Comparison of ENCODE assay signal across 21 cellular contexts in the genomic region with DNA sequence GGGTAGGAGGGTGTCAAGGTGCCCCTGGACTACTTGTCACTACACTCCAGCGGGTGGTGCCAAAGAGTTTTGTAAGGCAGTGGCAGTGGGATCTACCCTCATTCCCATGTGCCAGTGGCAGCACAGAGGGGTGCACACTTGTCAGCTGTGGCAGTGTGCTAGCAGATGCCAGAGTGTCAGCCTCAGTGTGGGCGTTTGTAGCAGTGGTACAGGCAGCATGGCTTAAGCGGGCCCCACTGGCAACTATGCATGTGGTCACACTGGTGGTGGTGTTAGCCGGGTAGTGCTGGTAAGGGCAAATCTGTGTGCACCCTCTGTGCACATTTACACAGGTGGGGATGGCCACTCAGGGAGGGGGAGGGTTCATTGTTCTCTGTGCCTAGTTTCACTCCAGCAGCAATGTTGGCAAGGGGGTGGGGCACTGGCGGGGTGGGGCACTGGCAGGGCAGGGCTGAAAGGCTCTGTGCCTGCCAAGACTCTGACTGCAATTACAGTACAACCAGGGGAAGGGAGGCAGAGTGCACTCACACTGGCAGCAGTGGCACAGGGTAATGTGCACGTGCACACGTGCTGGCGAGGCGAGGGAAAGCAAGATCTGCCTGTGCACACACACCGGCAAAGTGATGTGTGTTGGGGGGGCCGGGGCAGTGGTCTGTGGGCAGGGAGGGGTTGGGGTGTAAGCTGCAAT. TPM values are rescaled to one million over a fixed set of nuclear protein-coding genes. Genes with fewer than 3 reads are reported as not detected.
DNase-seq lines count a peak whose midpoint lies in the region; ATAC-seq, FAIRE-seq and TF ChIP-seq lines count a peak whose summit lies in the region.
"Had no signal": no experiment of that assay in that cellular context is flagged by ENCODE, and none has a peak within 500 bp of the region (broad histone marks: within the 10 kb centered on the region; RNA-seq: fewer than 3 reads in every experiment).

No MANE protein-coding gene starts in this region.

- DNase-seq in right lobe of liver: no peak
- DNase-seq in HepG2 (ENCODE audit: low spot score): no peak
- DNase-seq in epithelial cell of proximal tubule (ENCODE audit: low read depth): no peak
- DNase-seq in lung (ENCODE audit: low spot score): peak; percentile 40
- DNase-seq in MM.1S: no peak
- DNase-seq in activated CD4-positive, alpha-beta T cell treated with anti-CD3 and anti-CD28 coated beads, Interleukin-2, amount 50 U/mL, for 1 hour: no peak
- DNase-seq: activated CD4-positive, CD25-positive, alpha-beta regulatory T cell treated with anti-CD3 and anti-CD28 coated beads, Interleukin-2, amount 50 U/mL, for 72 hours; activated CD8-positive, alpha-beta memory T cell treated with anti-CD3 and anti-CD28 coated beads for 24 hours; activated naive CD4-positive, alpha-beta T cell; activated T-cell treated with anti-CD3 and anti-CD28 coated beads, Interleukin-2, amount 50 U/mL, for 4 hours; Calu3; head of caudate nucleus; NCI-H2107; NCI-H510A treated with DMSO at 0.1 percent for 48 hours; stimulated activated CD4-positive, alpha-beta T cell treated with anti-CD3 and anti-CD28 coated beads, Interleukin-4, amount 100 ng/mL, for 4 hours; SW 1271; trophoblast cell had no signal

- TF ChIP-seq POLR2A in right lobe of liver (IDR thresholded peaks at IDR 0.05) (no peak), HepG2 (IDR thresholded peaks at IDR 0.05; ENCODE audit: insufficient read depth in 1 of 2, low read depth in 2 of 2, low read length in 2 of 2) (no peak)

- TF ChIP-seq EP300 in HepG2 (IDR thresholded peaks at IDR 0.05; ENCODE audit: low read depth in 2 of 2, low read length in 2 of 2) (no peak), HepG2 (CRISPR knock-in tag; IDR thresholded peaks at IDR 0.05; ENCODE audit: borderline replicate concordance) (no peak)

- H3F3A ChIP-seq in MM.1S (ENCODE audit: insufficient read depth, low read length): no peaks in the 10 kb centered on the region

- H4K20me1 ChIP-seq in HepG2 (ENCODE audit: insufficient read depth, low read length): no peaks in the 10 kb centered on the region
- no peaks in the 10 kb centered on the region for H4K20me1 ChIP-seq in MM.1S (ENCODE audit: insufficient read depth, low read length)

- ATAC-seq in right lobe of liver: peak in 3 of 4 donors; percentile 33 to 67 (median 40)
- ATAC-seq in HepG2: no peak
- ATAC-seq in lung (ENCODE audit: insufficient read depth, low FRiP score): no peak
- ATAC-seq in HG02970 (IDR thresholded peaks at IDR 0.05; ENCODE audit: low FRiP score, unreplicated experiment): no peak
- ATAC-seq in GM21423 (IDR thresholded peaks at IDR 0.05; ENCODE audit: unreplicated experiment): no peak
- ATAC-seq: activated T-cell treated with anti-CD3 and anti-CD28 coated beads, Interleukin-2, amount 50 U/mL, for 4 hours had no signal

- WGBS in right lobe of liver (ENCODE audit: insufficient coverage, low coverage, low lambda C conversion rate, missing lambda C conversion rate): 83% methylated on average over 4 of the region's 11 CpGs
- 93% methylated on average over 8 of the region's 11 CpGs for WGBS in HepG2 (ENCODE audit: low lambda C conversion rate)
- WGBS in lung, 2 donors: 83 to 96% methylated on average over 11 of the region's 11 CpGs

- H2AFZ ChIP-seq in HepG2 (ENCODE audit: low read length): no peak overlapping the region
- H2AFZ ChIP-seq in MM.1S (ENCODE audit: low read length): no peak overlapping the region

- H3K27me3 ChIP-seq in right lobe of liver (no peaks in the 10 kb centered on the region), HepG2 (ENCODE audit: control insufficient read depth in 1 of 2, insufficient read depth in 2 of 2, low read length in 2 of 2) (no peaks in the 10 kb centered on the region), lung (ENCODE audit: control insufficient read depth, insufficient read depth) (no peaks in the 10 kb centered on the region), MM.1S (replicated peaks; ENCODE audit: insufficient read depth, low read length) (no peaks in the 10 kb centered on the region)
- H3K27me3 ChIP-seq: BLaER1 treated with 17β-estradiol and CSF1 and Interleukin-3, amounts not matched to agents 10 nM and 100 nM had no signal

- H3K4me1 ChIP-seq in right lobe of liver: no peaks in the 10 kb centered on the region
- H3K4me1 ChIP-seq in HepG2 (ENCODE audit: insufficient read depth, low read length): no peaks in the 10 kb centered on the region
- H3K4me1 ChIP-seq in lung (ENCODE audit: control insufficient read depth in 2 of 2, insufficient read depth in 2 of 2, low read length in 2 of 2): peaks cover 3 to 7% of the 10 kb centered on the region in 2 donors
- no peaks in the 10 kb centered on the region for H3K4me1 ChIP-seq in MM.1S (ENCODE audit: low read length)
- H3K4me1 ChIP-seq: BLaER1 treated with 17β-estradiol and CSF1 and Interleukin-3, amounts not matched to agents 10 nM and 100 nM had no signal

- TF ChIP-seq RAD21 in HepG2 (CRISPR knock-in tag; IDR thresholded peaks at IDR 0.05): no peak

- FAIRE-seq in HepG2 (lab: Jason Lieb, UNC): no peak
- FAIRE-seq: GM12892 had no signal

- H3K4me2 ChIP-seq in HepG2 (ENCODE audit: low read depth, low read length) (no peak overlapping the region), MM.1S (ENCODE audit: low read depth, low read length) (no peak overlapping the region)
- H3K4me2 ChIP-seq: BLaER1 treated with 17β-estradiol and CSF1 and Interleukin-3, amounts not matched to agents 10 nM and 100 nM had no signal

- H3K79me2 ChIP-seq in HepG2 (ENCODE audit: insufficient read depth, low read length) (no peaks in the 10 kb centered on the region), MM.1S (ENCODE audit: low read length) (no peaks in the 10 kb centered on the region)

- BruUV-seq in HepG2 (replicated peaks; lab: Mats Ljungman, UMichigan): no TSS peak

- no peak overlapping the region for H3K27ac ChIP-seq in right lobe of liver
- H3K27ac ChIP-seq in HepG2 (ENCODE audit: extremely low read length, insufficient read depth, low read length): no peak overlapping the region
- H3K27ac ChIP-seq in lung (ENCODE audit: low read depth in 1 of 2, low read length in 1 of 2): peak overlapping the region in 1 of 2 donors; percentile 13
- H3K27ac ChIP-seq in MM.1S (ENCODE audit: low read length): no peak overlapping the region
- H3K27ac ChIP-seq: BLaER1 treated with 17β-estradiol and CSF1 and Interleukin-3, amounts not matched to agents 10 nM and 100 nM had no signal

- no peaks in the 10 kb centered on the region for H3K9me3 ChIP-seq in right lobe of liver
- no peaks in the 10 kb centered on the region for H3K9me3 ChIP-seq in HepG2 (ENCODE audit: low read length)
- H3K9me3 ChIP-seq in lung (ENCODE audit: control insufficient read depth in 2 of 2, insufficient read depth in 1 of 2, low read length in 1 of 2): no peaks in the 10 kb centered on the region
- H3K9me3 ChIP-seq in MM.1S (replicated peaks; ENCODE audit: insufficient read depth, low read length): no peaks in the 10 kb centered on the region

- TF ChIP-seq CTCF in right lobe of liver (IDR thresholded peaks at IDR 0.05) (no peak), HepG2 (CRISPR knock-in tag; IDR thresholded peaks at IDR 0.05) (no peak), epithelial cell of proximal tubule (conservative IDR thresholded peaks at IDR 0.05; ENCODE audit: low read depth, low read length) (peak; percentile 26), lung (IDR thresholded peaks at IDR 0.05; ENCODE audit: control extremely low read depth, extremely low read depth) (no peak), MM.1S (IDR thresholded peaks at IDR 0.05; ENCODE audit: low read length) (no peak)

- no peaks in the 10 kb centered on the region for H3K9me2 ChIP-seq in MM.1S (replicated peaks; ENCODE audit: insufficient read depth, low read length)

- no peak overlapping the region for H3K9ac ChIP-seq in HepG2 (ENCODE audit: insufficient read depth, low read depth, low read length)
- no peak overlapping the region for H3K9ac ChIP-seq in MM.1S (ENCODE audit: low read length)
- H3K9ac ChIP-seq: BLaER1 treated with 17β-estradiol and CSF1 and Interleukin-3, amounts not matched to agents 10 nM and 100 nM had no signal

- H3K4me3 ChIP-seq in right lobe of liver (no peak overlapping the region), HepG2 (replicated peaks in 1 of 3; ENCODE audit: insufficient read depth in 1 of 3, low read depth in 2 of 3, low read length in 3 of 3) (no peak overlapping the region), epithelial cell of proximal tubule (ENCODE audit: low read depth, low read length) (no peak overlapping the region), lung (no peak overlapping the region), MM.1S (ENCODE audit: low read length) (no peak overlapping the region)
- H3K4me3 ChIP-seq: BLaER1 treated with 17β-estradiol and CSF1 and Interleukin-3, amounts not matched to agents 10 nM and 100 nM had no signal

- intact Hi-C loops in right lobe of liver (cut with DNase I): no loop called here
- intact Hi-C loops in HepG2 (cut with micrococcal nuclease; ENCODE audit: unreplicated experiment): no loop called here

- H3K36me3 ChIP-seq in right lobe of liver (no peaks in the 10 kb centered on the region), HepG2 (replicated peaks in 1 of 2; ENCODE audit: control insufficient read depth in 1 of 2, insufficient read depth in 2 of 2, low read length in 2 of 2) (no peaks in the 10 kb centered on the region), lung (ENCODE audit: control insufficient read depth in 2 of 2, insufficient read depth in 2 of 2, low read length in 2 of 2) (peaks cover 0 to 4% of the 10 kb centered on the region in 2 donors), MM.1S (replicated peaks; ENCODE audit: insufficient read depth, low read length) (no peaks in the 10 kb centered on the region)

- CTCF ChIA-PET in HepG2 (lab: Yijun Ruan, JAX; ENCODE audit: low intra/inter-chr PET ratio, low total read pairs): no interaction called here

- in situ Hi-C loops in HepG2 (cut with HindIII; ENCODE audit: extremely low pct_ligation_motif_present, low pct_unique_long_range_greater_than_20kb): no loop called here

- POLR2A ChIA-PET in HepG2 (lab: Yijun Ruan, JAX): no interaction called here

RNA-seq across cellular contexts. Expression of a gene that starts 31.8 kb away (rescaled TPM):
- 10 to 100 TPM in 2 of 6 experiments, 1 to 10 TPM in 4; 5.6 to 10.4 (median 8.5) TPM for total RNA-seq in right lobe of liver
- total RNA-seq in HepG2 (2016; rRNA removed; fragmentation: Illumina TruSeq; extraction: Trizol): 12.9 and 15.3 TPM in 2 replicates
- total RNA-seq in HepG2 (2016; cell fraction: cytosol; rRNA removed; fragmentation: Illumina TruSeq; extraction: Trizol; ENCODE audit: low read depth): 23.4 and 25.1 TPM in 2 replicates
- total RNA-seq in HepG2 (2016; cell fraction: insoluble cytoplasmic fraction; rRNA removed; fragmentation: Illumina TruSeq; extraction: Trizol): 12.3 and 13.5 TPM in 2 replicates
- 13.0 and 19.2 TPM in 2 replicates for total RNA-seq in HepG2 (2016; cell fraction: membrane; rRNA removed; fragmentation: Illumina TruSeq; extraction: Trizol)
- total RNA-seq in HepG2 (2016; cell fraction: nucleus; rRNA removed; fragmentation: Illumina TruSeq; extraction: Trizol): 22.0 and 25.2 TPM in 2 replicates
- 4.8 and 5.8 TPM in 2 replicates for polyA plus RNA-seq in HepG2 (2011; rRNA removed)
- 2.2 and 3.1 TPM in 2 replicates for polyA plus RNA-seq in HepG2 (2011; cell fraction: cytosol; rRNA removed)
- 9.4 and 11.5 TPM in 2 replicates for polyA plus RNA-seq in HepG2 (2011; cell fraction: nucleus; rRNA removed)
- polyA plus RNA-seq in HepG2 (2012): 4.1 and 4.7 TPM in 2 replicates
- 0.09 and 0.14 TPM in 2 replicates for polyA plus RNA-seq in HepG2 (2016; cell fraction: cytosol; fragmentation: Illumina TruSeq; extraction: Trizol; ENCODE audit: low read depth)
- 3.3 and 4.5 TPM in 2 replicates for polyA plus RNA-seq in HepG2 (2016; cell fraction: insoluble cytoplasmic fraction; fragmentation: Illumina TruSeq; extraction: Trizol; ENCODE audit: low read depth)
- 0.35 and 0.40 TPM in 2 replicates for polyA plus RNA-seq in HepG2 (2016; cell fraction: membrane; fragmentation: Illumina TruSeq; extraction: Trizol; ENCODE audit: low read depth)
- polyA plus RNA-seq in HepG2 (2016; cell fraction: nucleus; fragmentation: Illumina TruSeq; extraction: Trizol; ENCODE audit: insufficient read depth, low read depth): 7.8 and 8.8 TPM in 2 replicates
- 31.5 and 58.0 TPM in 2 replicates for polyA minus RNA-seq in HepG2 (2011; rRNA and poly(A)+ RNA removed; ENCODE audit: low replicate concordance)
- polyA minus RNA-seq in HepG2 (2011; cell fraction: cytosol; rRNA and poly(A)+ RNA removed): 14.8 TPM in 2 replicates
- polyA minus RNA-seq in HepG2 (2011; cell fraction: nucleus; rRNA and poly(A)+ RNA removed): 75.4 and 78.3 TPM in 2 replicates
- total RNA-seq in epithelial cell of proximal tubule: 8.8 and 18.1 TPM in 2 replicates
- total RNA-seq in lung: 100 to 1,000 TPM in 1 of 2 donors, 10 to 100 TPM in 1; 61.3 to 173 TPM
- 1 to 10 TPM; 4.5 to 7.5 TPM for polyA plus RNA-seq in lung

RNA-seq across cellular contexts. Expression of a gene that starts 32.0 kb away (rescaled TPM):
- total RNA-seq in right lobe of liver (1 to 10 TPM in 3 of 6 experiments, under 1 TPM in 3; 0.61 to 2.6 (median 1.0) TPM), HepG2 (2016; rRNA removed; fragmentation: Illumina TruSeq; extraction: Trizol) (2.7 and 4.2 TPM in 2 replicates), epithelial cell of proximal tubule (1.2 and 1.6 TPM in 2 replicates), lung (1 to 10 TPM; 3.5 TPM)
- total RNA-seq in HepG2 (2016; cell fraction: cytosol; rRNA removed; fragmentation: Illumina TruSeq; extraction: Trizol; ENCODE audit: low read depth): 1.7 and 2.0 TPM in 2 replicates
- total RNA-seq in HepG2 (2016; cell fraction: insoluble cytoplasmic fraction; rRNA removed; fragmentation: Illumina TruSeq; extraction: Trizol): 2.9 and 3.6 TPM in 2 replicates
- 3.1 and 4.7 TPM in 2 replicates for total RNA-seq in HepG2 (2016; cell fraction: membrane; rRNA removed; fragmentation: Illumina TruSeq; extraction: Trizol)
- 1.5 and 1.9 TPM in 2 replicates for total RNA-seq in HepG2 (2016; cell fraction: nucleus; rRNA removed; fragmentation: Illumina TruSeq; extraction: Trizol)
- polyA plus RNA-seq in HepG2 (2011; rRNA removed) (2.8 and 3.0 TPM in 2 replicates), lung (1 to 10 TPM; 1.5 to 1.7 TPM)
- polyA plus RNA-seq in HepG2 (2011; cell fraction: cytosol; rRNA removed): 0.67 and 1.2 TPM in 2 replicates
- 0.55 and 0.76 TPM in 2 replicates for polyA plus RNA-seq in HepG2 (2011; cell fraction: nucleus; rRNA removed)
- 1.3 and 1.6 TPM in 2 replicates for polyA plus RNA-seq in HepG2 (2012)
- polyA plus RNA-seq in HepG2 (2016; cell fraction: cytosol; fragmentation: Illumina TruSeq; extraction: Trizol; ENCODE audit: low read depth): 0.55 and 0.58 TPM in 2 replicates
- polyA plus RNA-seq in HepG2 (2016; cell fraction: insoluble cytoplasmic fraction; fragmentation: Illumina TruSeq; extraction: Trizol; ENCODE audit: low read depth): 3.7 and 4.8 TPM in 2 replicates
- polyA plus RNA-seq in HepG2 (2016; cell fraction: membrane; fragmentation: Illumina TruSeq; extraction: Trizol; ENCODE audit: low read depth): 0.64 and 1.0 TPM in 2 replicates
- polyA plus RNA-seq in HepG2 (2016; cell fraction: nucleus; fragmentation: Illumina TruSeq; extraction: Trizol; ENCODE audit: insufficient read depth, low read depth): 1.7 and 2.0 TPM in 2 replicates
- polyA minus RNA-seq in HepG2 (2011; rRNA and poly(A)+ RNA removed; ENCODE audit: low replicate concordance): 8.9 and 17.1 TPM in 2 replicates
- 2.3 and 2.9 TPM in 2 replicates for polyA minus RNA-seq in HepG2 (2011; cell fraction: cytosol; rRNA and poly(A)+ RNA removed)
- 0.90 and 1.7 TPM in 2 replicates for polyA minus RNA-seq in HepG2 (2011; cell fraction: nucleus; rRNA and poly(A)+ RNA removed)

Comparison
In these comparisons a context has a peak if more than half of its experiments do, and no peak if none do; other contexts are left out.
1. ATAC-seq: peak in right lobe of liver (3 of 4); none in HepG2 (single experiment), lung (single experiment), HG02970 (single experiment) and GM21423 (single experiment).